ENCODE assay signal across 1 cellular context in genomic region chrX:69137911-69138310, GRCh38.
TF ChIP-seq lines count a peak whose summit lies in the region.

No MANE protein-coding gene starts in this region.

TF ChIP-seq in WTC11, 78 proteins besides CTCF, POLR2A, EP300 and RAD21 (continued from another document):
- TF ChIP-seq AFF4 (CRISPR knock-in tag; IDR thresholded peaks at IDR 0.05; ENCODE audit: borderline replicate concordance): no peak
- TF ChIP-seq ERG (CRISPR knock-in tag; IDR thresholded peaks at IDR 0.05): no peak
- TF ChIP-seq E2F5 (CRISPR knock-in tag; IDR thresholded peaks at IDR 0.05): no peak
- TF ChIP-seq, protein P1, sequence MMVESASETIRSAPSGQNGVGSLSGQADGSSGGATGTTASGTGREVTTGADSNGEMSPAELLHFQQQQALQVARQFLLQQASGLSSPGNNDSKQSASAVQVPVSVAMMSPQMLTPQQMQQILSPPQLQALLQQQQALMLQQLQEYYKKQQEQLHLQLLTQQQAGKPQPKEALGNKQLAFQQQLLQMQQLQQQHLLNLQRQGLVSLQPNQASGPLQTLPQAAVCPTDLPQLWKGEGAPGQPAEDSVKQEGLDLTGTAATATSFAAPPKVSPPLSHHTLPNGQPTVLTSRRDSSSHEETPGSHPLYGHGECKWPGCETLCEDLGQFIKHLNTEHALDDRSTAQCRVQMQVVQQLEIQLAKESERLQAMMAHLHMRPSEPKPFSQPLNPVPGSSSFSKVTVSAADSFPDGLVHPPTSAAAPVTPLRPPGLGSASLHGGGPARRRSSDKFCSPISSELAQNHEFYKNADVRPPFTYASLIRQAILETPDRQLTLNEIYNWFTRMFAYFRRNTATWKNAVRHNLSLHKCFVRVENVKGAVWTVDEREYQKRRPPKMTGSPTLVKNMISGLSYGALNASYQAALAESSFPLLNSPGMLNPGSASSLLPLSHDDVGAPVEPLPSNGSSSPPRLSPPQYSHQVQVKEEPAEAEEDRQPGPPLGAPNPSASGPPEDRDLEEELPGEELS (CRISPR knock-in tag; IDR thresholded peaks at IDR 0.05): no peak
- no peak for TF ChIP-seq JAZF1 (CRISPR knock-in tag; IDR thresholded peaks at IDR 0.05)
- TF ChIP-seq PRRX2 (CRISPR knock-in tag; IDR thresholded peaks at IDR 0.05): no peak
- no peak for TF ChIP-seq NR1H2 (CRISPR knock-in tag; IDR thresholded peaks at IDR 0.05)
